ENCODE assay signal across 1 cellular context in the genomic region with DNA sequence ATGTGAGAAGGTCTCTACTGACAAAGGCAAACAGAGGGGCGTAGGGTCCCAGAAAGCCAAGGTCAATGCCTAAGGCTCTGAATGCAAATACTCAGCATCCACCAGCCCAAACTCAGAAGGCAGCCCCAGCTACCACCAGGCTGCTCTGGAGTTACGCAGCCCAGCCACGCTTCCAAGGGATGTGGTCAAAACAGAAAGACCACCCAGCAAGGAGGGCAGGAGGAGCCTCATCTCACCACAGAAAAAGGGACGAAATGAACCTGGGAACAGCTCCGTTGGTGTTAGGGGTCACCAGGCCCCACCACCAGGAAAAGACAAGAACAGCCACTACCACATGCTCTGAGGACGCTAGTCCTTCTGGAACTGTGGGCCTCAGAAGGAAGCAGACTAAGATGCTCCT.
TF ChIP-seq lines count a peak whose summit lies in the region.

No MANE protein-coding gene starts in this region.

TF ChIP-seq in GM23338, 12 proteins besides CTCF, POLR2A, EP300 and RAD21 (continued from another document):
- TF ChIP-seq, protein P1, sequence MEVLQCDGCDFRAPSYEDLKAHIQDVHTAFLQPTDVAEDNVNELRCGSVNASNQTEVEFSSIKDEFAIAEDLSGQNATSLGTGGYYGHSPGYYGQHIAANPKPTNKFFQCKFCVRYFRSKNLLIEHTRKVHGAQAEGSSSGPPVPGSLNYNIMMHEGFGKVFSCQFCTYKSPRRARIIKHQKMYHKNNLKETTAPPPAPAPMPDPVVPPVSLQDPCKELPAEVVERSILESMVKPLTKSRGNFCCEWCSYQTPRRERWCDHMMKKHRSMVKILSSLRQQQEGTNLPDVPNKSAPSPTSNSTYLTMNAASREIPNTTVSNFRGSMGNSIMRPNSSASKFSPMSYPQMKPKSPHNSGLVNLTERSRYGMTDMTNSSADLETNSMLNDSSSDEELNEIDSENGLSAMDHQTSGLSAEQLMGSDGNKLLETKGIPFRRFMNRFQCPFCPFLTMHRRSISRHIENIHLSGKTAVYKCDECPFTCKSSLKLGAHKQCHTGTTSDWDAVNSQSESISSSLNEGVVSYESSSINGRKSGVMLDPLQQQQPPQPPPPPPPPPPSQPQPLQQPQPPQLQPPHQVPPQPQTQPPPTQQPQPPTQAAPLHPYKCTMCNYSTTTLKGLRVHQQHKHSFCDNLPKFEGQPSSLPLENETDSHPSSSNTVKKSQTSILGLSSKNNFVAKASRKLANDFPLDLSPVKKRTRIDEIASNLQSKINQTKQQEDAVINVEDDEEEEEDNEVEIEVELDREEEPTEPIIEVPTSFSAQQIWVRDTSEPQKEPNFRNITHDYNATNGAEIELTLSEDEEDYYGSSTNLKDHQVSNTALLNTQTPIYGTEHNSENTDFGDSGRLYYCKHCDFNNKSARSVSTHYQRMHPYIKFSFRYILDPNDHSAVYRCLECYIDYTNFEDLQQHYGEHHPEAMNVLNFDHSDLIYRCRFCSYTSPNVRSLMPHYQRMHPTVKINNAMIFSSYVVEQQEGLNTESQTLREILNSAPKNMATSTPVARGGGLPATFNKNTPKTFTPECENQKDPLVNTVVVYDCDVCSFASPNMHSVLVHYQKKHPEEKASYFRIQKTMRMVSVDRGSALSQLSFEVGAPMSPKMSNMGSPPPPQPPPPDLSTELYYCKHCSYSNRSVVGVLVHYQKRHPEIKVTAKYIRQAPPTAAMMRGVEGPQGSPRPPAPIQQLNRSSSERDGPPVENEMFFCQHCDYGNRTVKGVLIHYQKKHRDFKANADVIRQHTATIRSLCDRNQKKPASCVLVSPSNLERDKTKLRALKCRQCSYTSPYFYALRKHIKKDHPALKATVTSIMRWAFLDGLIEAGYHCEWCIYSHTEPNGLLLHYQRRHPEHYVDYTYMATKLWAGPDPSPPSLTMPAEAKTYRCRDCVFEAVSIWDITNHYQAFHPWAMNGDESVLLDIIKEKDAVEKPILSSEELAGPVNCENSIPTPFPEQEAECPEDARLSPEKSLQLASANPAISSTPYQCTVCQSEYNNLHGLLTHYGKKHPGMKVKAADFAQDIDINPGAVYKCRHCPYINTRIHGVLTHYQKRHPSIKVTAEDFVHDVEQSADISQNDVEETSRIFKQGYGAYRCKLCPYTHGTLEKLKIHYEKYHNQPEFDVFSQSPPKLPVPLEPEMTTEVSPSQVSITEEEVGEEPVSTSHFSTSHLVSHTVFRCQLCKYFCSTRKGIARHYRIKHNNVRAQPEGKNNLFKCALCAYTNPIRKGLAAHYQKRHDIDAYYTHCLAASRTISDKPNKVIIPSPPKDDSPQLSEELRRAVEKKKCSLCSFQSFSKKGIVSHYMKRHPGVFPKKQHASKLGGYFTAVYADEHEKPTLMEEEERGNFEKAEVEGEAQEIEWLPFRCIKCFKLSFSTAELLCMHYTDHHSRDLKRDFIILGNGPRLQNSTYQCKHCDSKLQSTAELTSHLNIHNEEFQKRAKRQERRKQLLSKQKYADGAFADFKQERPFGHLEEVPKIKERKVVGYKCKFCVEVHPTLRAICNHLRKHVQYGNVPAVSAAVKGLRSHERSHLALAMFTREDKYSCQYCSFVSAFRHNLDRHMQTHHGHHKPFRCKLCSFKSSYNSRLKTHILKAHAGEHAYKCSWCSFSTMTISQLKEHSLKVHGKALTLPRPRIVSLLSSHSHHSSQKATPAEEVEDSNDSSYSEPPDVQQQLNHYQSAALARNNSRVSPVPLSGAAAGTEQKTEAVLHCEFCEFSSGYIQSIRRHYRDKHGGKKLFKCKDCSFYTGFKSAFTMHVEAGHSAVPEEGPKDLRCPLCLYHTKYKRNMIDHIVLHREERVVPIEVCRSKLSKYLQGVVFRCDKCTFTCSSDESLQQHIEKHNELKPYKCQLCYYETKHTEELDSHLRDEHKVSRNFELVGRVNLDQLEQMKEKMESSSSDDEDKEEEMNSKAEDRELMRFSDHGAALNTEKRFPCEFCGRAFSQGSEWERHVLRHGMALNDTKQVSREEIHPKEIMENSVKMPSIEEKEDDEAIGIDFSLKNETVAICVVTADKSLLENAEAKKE (CRISPR knock-in tag; IDR thresholded peaks at IDR 0.05) = no peak
- TF ChIP-seq, protein P2, sequence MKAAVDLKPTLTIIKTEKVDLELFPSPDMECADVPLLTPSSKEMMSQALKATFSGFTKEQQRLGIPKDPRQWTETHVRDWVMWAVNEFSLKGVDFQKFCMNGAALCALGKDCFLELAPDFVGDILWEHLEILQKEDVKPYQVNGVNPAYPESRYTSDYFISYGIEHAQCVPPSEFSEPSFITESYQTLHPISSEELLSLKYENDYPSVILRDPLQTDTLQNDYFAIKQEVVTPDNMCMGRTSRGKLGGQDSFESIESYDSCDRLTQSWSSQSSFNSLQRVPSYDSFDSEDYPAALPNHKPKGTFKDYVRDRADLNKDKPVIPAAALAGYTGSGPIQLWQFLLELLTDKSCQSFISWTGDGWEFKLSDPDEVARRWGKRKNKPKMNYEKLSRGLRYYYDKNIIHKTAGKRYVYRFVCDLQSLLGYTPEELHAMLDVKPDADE (IDR thresholded peaks at IDR 0.05) = no peak
- TF ChIP-seq POLR2AphosphoS5 (IDR thresholded peaks at IDR 0.05; ENCODE audit: low read depth) (no peak; the same call in 1 of the 2 replicates), EZH2 (IDR thresholded peaks at IDR 0.05; ENCODE audit: low read depth, unreplicated experiment) (no peak), JUNB (IDR thresholded peaks at IDR 0.05; ENCODE audit: unreplicated experiment) (no peak), CREB1 (CRISPR knock-in tag; IDR thresholded peaks at IDR 0.05; ENCODE audit: low read depth) (no peak), STAT1 (IDR thresholded peaks at IDR 0.05; ENCODE audit: unreplicated experiment) (no peak), NANOG (IDR thresholded peaks at IDR 0.05; ENCODE audit: borderline replicate concordance) (no peak), ZNF114 (CRISPR knock-in tag; IDR thresholded peaks at IDR 0.05) (no peak)
- TF ChIP-seq, protein P3, sequence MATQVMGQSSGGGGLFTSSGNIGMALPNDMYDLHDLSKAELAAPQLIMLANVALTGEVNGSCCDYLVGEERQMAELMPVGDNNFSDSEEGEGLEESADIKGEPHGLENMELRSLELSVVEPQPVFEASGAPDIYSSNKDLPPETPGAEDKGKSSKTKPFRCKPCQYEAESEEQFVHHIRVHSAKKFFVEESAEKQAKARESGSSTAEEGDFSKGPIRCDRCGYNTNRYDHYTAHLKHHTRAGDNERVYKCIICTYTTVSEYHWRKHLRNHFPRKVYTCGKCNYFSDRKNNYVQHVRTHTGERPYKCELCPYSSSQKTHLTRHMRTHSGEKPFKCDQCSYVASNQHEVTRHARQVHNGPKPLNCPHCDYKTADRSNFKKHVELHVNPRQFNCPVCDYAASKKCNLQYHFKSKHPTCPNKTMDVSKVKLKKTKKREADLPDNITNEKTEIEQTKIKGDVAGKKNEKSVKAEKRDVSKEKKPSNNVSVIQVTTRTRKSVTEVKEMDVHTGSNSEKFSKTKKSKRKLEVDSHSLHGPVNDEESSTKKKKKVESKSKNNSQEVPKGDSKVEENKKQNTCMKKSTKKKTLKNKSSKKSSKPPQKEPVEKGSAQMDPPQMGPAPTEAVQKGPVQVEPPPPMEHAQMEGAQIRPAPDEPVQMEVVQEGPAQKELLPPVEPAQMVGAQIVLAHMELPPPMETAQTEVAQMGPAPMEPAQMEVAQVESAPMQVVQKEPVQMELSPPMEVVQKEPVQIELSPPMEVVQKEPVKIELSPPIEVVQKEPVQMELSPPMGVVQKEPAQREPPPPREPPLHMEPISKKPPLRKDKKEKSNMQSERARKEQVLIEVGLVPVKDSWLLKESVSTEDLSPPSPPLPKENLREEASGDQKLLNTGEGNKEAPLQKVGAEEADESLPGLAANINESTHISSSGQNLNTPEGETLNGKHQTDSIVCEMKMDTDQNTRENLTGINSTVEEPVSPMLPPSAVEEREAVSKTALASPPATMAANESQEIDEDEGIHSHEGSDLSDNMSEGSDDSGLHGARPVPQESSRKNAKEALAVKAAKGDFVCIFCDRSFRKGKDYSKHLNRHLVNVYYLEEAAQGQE (IDR thresholded peaks at IDR 0.05; ENCODE audit: unreplicated experiment) = no peak
